ENCODE assay signal across 8 cellular contexts in the genomic region with DNA sequence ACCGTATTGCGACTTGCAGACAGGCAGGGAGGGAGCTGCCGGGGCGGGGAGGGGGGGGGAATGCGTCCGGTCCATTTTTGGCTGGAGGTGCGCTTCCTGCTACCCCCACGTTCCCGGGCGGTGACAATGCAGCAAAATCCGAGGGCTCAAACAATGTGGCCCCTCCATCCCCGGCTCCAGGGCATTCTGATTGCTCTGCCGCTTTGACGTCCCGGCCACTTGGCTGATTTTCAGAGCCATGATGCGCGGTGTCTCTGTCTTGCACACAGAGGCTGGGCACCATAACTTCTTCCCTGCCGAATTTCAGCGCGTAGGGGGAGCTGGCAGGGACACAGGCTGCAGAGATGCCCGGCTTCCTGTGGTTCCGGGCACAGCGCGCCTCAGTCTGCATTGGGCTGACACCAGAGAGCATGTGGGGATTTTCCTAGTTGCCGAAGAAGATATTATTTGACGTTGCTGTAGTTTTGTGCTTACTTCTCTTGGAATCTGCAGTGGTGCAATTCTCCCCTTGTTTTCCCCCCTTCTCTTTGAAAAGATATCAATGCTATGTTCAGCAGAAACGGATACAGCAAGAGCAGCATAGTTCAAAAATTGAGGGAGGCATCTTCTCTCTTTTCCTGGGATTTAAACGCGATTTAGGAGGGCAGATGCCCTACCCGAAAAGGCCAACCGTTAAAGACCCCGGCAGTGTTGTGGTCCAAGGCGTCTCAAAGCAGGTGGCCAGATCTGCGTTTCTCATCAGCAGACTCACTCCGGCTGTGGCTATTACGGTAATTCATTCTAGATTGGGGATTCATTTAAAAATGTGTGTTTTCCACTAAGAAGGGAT. TPM values are rescaled to one million over a fixed set of nuclear protein-coding genes. Genes with fewer than 3 reads are reported as not detected.
DNase-seq lines count a peak whose midpoint lies in the region; ATAC-seq and TF ChIP-seq lines count a peak whose summit lies in the region.

No MANE protein-coding gene starts in this region.

- H3K9me3 ChIP-seq in lower lobe of right lung = no peaks in the 10 kb centered on the region

- H3K27me3 ChIP-seq in lower lobe of right lung (ENCODE audit: low read depth) = peaks cover 70% of the 10 kb centered on the region

- H3K4me3 ChIP-seq in astrocyte of the spinal cord (ENCODE audit: low read depth, low read length) = peak overlapping the region; percentile 46
- peak overlapping the region; percentile 44 for H3K4me3 ChIP-seq in lower lobe of right lung
- H3K4me3 ChIP-seq in urinary bladder (ENCODE audit: low read depth, low read length) = peak overlapping the region; percentile 38

- in situ Hi-C loops in astrocyte of the spinal cord (cut with HindIII; ENCODE audit: low sequenced_read_pairs) = no loop called here
- in situ Hi-C loops in GM13977 (cut with MboI; ENCODE audit: low pct_unique_long_range_greater_than_20kb, low sequenced_read_pairs, unreplicated experiment) = no loop called here

- H3K4me3 Mint-ChIP-seq in activated naive CD4-positive, alpha-beta T cell treated with anti-CD3 and anti-CD28 coated beads, Interleukin-2, amount 50 U/mL, for 24 hours = peak overlapping the region; percentile 38

- peaks cover 15% of the 10 kb centered on the region for H3K4me1 ChIP-seq in lower lobe of right lung
- H3K4me1 ChIP-seq in urinary bladder (ENCODE audit: insufficient read depth) = no peaks in the 10 kb centered on the region

- no peak overlapping the region for H3K27ac Mint-ChIP-seq in activated naive CD4-positive, alpha-beta T cell treated with anti-CD3 and anti-CD28 coated beads, Interleukin-2, amount 50 U/mL, for 24 hours

- TF ChIP-seq CTCF in astrocyte of the spinal cord (IDR thresholded peaks at IDR 0.05; ENCODE audit: low read depth, low read length) (no peak), lower lobe of right lung (IDR thresholded peaks at IDR 0.05) (no peak), GM13977 (IDR thresholded peaks at IDR 0.05; ENCODE audit: extremely low read depth, insufficient read depth, missing control alignments) (no peak)

- H3K4me1 Mint-ChIP-seq in activated naive CD4-positive, alpha-beta T cell treated with anti-CD3 and anti-CD28 coated beads, Interleukin-2, amount 50 U/mL, for 24 hours = peaks cover 17% of the 10 kb centered on the region

- intact Hi-C loops in lower lobe of right lung (cut with DNase I) = no loop called here

- no peak overlapping the region for H3K27ac ChIP-seq in lower lobe of right lung
- H3K27ac ChIP-seq in urinary bladder (ENCODE audit: low read depth) = no peak overlapping the region

- ATAC-seq in lower lobe of right lung (no peak), GM18511 (IDR thresholded peaks at IDR 0.05; ENCODE audit: unreplicated experiment) (no peak)

- H3K9me3 Mint-ChIP-seq in activated naive CD4-positive, alpha-beta T cell treated with anti-CD3 and anti-CD28 coated beads, Interleukin-2, amount 50 U/mL, for 24 hours = no peaks in the 10 kb centered on the region

- H3K36me3 Mint-ChIP-seq in activated naive CD4-positive, alpha-beta T cell treated with anti-CD3 and anti-CD28 coated beads, Interleukin-2, amount 50 U/mL, for 24 hours = no peaks in the 10 kb centered on the region

- peaks cover 59% of the 10 kb centered on the region for H3K27me3 Mint-ChIP-seq in activated naive CD4-positive, alpha-beta T cell treated with anti-CD3 and anti-CD28 coated beads, Interleukin-2, amount 50 U/mL, for 24 hours

- no peak for DNase-seq in activated naive CD4-positive, alpha-beta T cell treated with Interleukin-2 at 50 U/mL for 16 hours
- DNase-seq in astrocyte of the spinal cord (ENCODE audit: low read depth, low spot score) (no peak), lower lobe of right lung (no peak), GM13977 (ENCODE audit: low spot score) (no peak), middle frontal gyrus (ENCODE audit: extremely low spot score, low spot score) (no peak)

- H3K36me3 ChIP-seq in lower lobe of right lung (no peaks in the 10 kb centered on the region), urinary bladder (ENCODE audit: insufficient read depth) (no peaks in the 10 kb centered on the region)

- 7% methylated on average over 36 of the region's 36 CpGs for WGBS in urinary bladder

RNA-seq across cellular contexts. Expression of a gene that starts 1.4 kb away (rescaled TPM):
- total RNA-seq in lower lobe of right lung (0.06 TPM), urinary bladder (0.16 TPM)
- 1.2 TPM for polyA plus RNA-seq in urinary bladder
